In the genomic region with DNA sequence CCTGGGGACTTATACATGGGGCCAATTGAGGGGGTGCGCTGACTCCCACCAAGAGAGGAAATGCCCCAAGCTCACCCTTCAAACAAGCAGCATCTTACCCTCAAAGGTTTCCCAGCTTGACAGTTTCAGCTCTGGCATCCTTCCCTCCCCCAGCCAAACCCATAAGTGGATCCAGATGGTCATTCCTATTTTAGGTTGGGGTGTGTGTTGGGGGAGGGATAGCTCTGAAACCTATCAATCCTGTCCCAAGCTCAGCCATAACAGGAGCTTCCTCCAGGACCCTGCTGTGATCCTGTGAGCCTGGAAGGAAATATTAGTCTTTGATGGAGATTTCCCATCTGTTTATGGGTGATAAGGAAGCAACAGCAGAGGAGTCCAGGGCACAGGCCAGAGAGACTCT, we compare ENCODE assay signal across 1 cellular context.
TF ChIP-seq lines count a peak whose summit lies in the region.

No MANE protein-coding gene starts in this region.

TF ChIP-seq in IMR-90, 13 proteins besides CTCF, POLR2A, EP300 and RAD21:
- TF ChIP-seq CHD1 (IDR thresholded peaks at IDR 0.05; ENCODE audit: low read depth, low read length) = no peak
- TF ChIP-seq MAFK (IDR thresholded peaks at IDR 0.05; ENCODE audit: low read depth, low read length) = no peak
- TF ChIP-seq BHLHE40 (IDR thresholded peaks at IDR 0.05; ENCODE audit: low read depth, low read length) = no peak
TF ChIP-seq in IMR-90: peak in this region for 0.
